In genomic region chr13:37642201-37642600, GRCh38 we compare ENCODE assay signal across 31 cellular contexts. TPM values are rescaled to one million over a fixed set of nuclear protein-coding genes. Genes with fewer than 3 reads are reported as not detected.
"Had no signal": no experiment of that assay in that cellular context is flagged by ENCODE, and none has a peak within 500 bp of the region (broad histone marks: within the 10 kb centered on the region; RNA-seq: fewer than 3 reads in every experiment).

No MANE protein-coding gene starts in this region.

- H3K27me3 ChIP-seq: brain microvascular endothelial cell, foreskin keratinocyte, gastrocnemius medialis had no signal

- H3K4me1 ChIP-seq: esophagus muscularis mucosa, foreskin keratinocyte, gastrocnemius medialis had no signal

- H3K27ac ChIP-seq: coronary artery, dorsolateral prefrontal cortex, esophagus muscularis mucosa, foreskin keratinocyte, gastrocnemius medialis, WERI-Rb-1 had no signal

- H3K27me3 Mint-ChIP-seq: activated B cell treated with CpG ODN at 0.5 μM for 24 hours; activated CD8-positive, alpha-beta T cell treated with anti-CD3 and anti-CD28 coated beads for 36 hours; activated naive CD8-positive, alpha-beta T cell; activated T-helper 17 cell treated with anti-CD3 and anti-CD28 coated beads, Interleukin-2, amount 50 U/mL, for 72 hours; central memory CD8-positive, alpha-beta T cell; dendritic cell treated with granulocyte-macrophage colony-stimulating factor and Interleukin-4, amounts not matched to agents 40 ng/mL and 50 ng/mL, for 4 days; T-helper 17 cell had no signal

- H3K4me3 ChIP-seq: coronary artery, dorsolateral prefrontal cortex, esophagus muscularis mucosa, gastrocnemius medialis had no signal

- FAIRE-seq: bronchial epithelial cell had no signal

- H3K36me3 Mint-ChIP-seq: activated naive CD8-positive, alpha-beta T cell had no signal

- H3K4me1 Mint-ChIP-seq: activated B cell treated with CpG ODN at 0.5 μM for 24 hours; activated T-helper 17 cell treated with anti-CD3 and anti-CD28 coated beads, Interleukin-2, amount 50 U/mL, for 72 hours; central memory CD8-positive, alpha-beta T cell; T-helper 17 cell had no signal

- DNase-seq: activated B cell treated with CpG ODN at 0.5 μM for 24 hours; activated CD4-positive, alpha-beta T cell treated with anti-CD3 and anti-CD28 coated beads for 48 hours; activated CD4-positive, alpha-beta T cell treated with anti-CD3 and anti-CD28 coated beads, Interleukin-2, amount 50 U/mL, for 1 hour; activated CD4-positive, alpha-beta T cell treated with anti-CD3 and anti-CD28 coated beads, Interleukin-2, amount 50 U/mL, for 48 hours; activated CD8-positive, alpha-beta memory T cell treated with anti-CD3 and anti-CD28 coated beads for 24 hours; activated CD8-positive, alpha-beta T cell treated with anti-CD3 and anti-CD28 coated beads for 36 hours; activated effector memory CD4-positive, alpha-beta T cell treated with Interleukin-2 at 50 U/mL for 16 hours; activated gamma-delta T cell treated with Interleukin-2 at 50 U/mL for 16 hours; activated naive CD4-positive, alpha-beta T cell treated with anti-CD3 and anti-CD28 coated beads, Interleukin-2, amount 50 U/mL, for 16 hours; activated naive CD4-positive, alpha-beta T cell treated with Interleukin-2 at 50 U/mL for 16 hours; activated T-cell treated with anti-CD3 and anti-CD28 coated beads, Interleukin-2, amount 50 U/mL, for 4 hours; amniotic stem cell; anterior cingulate cortex; brain microvascular endothelial cell; dorsolateral prefrontal cortex; effector memory CD4-positive, alpha-beta T cell; erythroblast; foreskin keratinocyte; gastrocnemius medialis; T-helper 1 cell; T-helper 17 cell; T1000; WERI-Rb-1 had no signal

- H3K36me3 ChIP-seq: esophagus muscularis mucosa, gastrocnemius medialis, WERI-Rb-1 had no signal

- H3K4me3 Mint-ChIP-seq: activated B cell treated with CpG ODN at 0.5 μM for 24 hours; activated CD8-positive, alpha-beta T cell treated with anti-CD3 and anti-CD28 coated beads for 36 hours; activated naive CD8-positive, alpha-beta T cell; activated T-cell treated with anti-CD3 and anti-CD28 coated beads, Interleukin-2, amount 50 U/mL, for 4 hours; activated T-helper 17 cell treated with anti-CD3 and anti-CD28 coated beads, Interleukin-2, amount 50 U/mL, for 72 hours; central memory CD8-positive, alpha-beta T cell; dendritic cell treated with granulocyte-macrophage colony-stimulating factor and Interleukin-4, amounts not matched to agents 40 ng/mL and 50 ng/mL, for 4 days; T-helper 17 cell; T-helper 2 cell treated with Interferon-gamma antibody and Interleukin-4, amounts not matched to agents 5 μg/mL and 100 μg/mL, for 36 hours had no signal

- H3K27ac Mint-ChIP-seq: activated B cell treated with CpG ODN at 0.5 μM for 24 hours; activated CD8-positive, alpha-beta T cell treated with anti-CD3 and anti-CD28 coated beads for 36 hours; activated naive CD8-positive, alpha-beta T cell; activated T-helper 17 cell treated with anti-CD3 and anti-CD28 coated beads, Interleukin-2, amount 50 U/mL, for 72 hours; dendritic cell treated with granulocyte-macrophage colony-stimulating factor and Interleukin-4, amounts not matched to agents 40 ng/mL and 50 ng/mL, for 4 days; T-helper 17 cell; T-helper 2 cell treated with Interferon-gamma antibody and Interleukin-4, amounts not matched to agents 5 μg/mL and 100 μg/mL, for 36 hours had no signal

- H3K9me3 Mint-ChIP-seq: dendritic cell treated with granulocyte-macrophage colony-stimulating factor and Interleukin-4, amounts not matched to agents 40 ng/mL and 50 ng/mL, for 4 days had no signal

RNA-seq across cellular contexts. Expression of gene POSTN, which starts 43.6 kb away (rescaled TPM):
- total RNA-seq: activated B cell treated with CpG ODN at 0.5 μM for 24 hours; activated CD8-positive, alpha-beta T cell treated with anti-CD3 and anti-CD28 coated beads for 36 hours; activated T-helper 17 cell treated with anti-CD3 and anti-CD28 coated beads, Interleukin-2, amount 50 U/mL, for 72 hours; T-helper 17 cell had no signal
